21 cellular contexts compared by ENCODE assay signal in the genomic region with DNA sequence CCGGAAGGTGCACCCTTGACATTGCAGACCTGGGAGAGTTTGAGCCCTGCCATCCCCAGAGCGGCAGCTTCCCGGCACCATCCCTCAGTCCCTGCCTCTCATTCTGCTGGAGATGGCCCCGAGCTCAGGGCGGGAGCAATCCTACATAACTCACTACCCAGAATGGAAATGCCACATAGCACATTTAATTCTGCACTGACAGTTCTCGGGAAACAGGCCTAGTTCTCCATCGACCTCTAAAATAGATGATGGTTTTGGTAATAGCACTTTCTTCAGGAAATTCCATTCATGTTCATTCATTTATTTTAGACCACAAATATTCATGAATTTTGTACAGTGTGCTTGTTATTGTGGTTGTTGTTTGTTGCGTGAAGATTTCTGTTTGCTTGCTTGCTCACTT.
DNase-seq lines count a peak whose midpoint lies in the region; ATAC-seq and TF ChIP-seq lines count a peak whose summit lies in the region.
"Had no signal": no experiment of that assay in that cellular context is flagged by ENCODE, and none has a peak within 500 bp of the region (broad histone marks: within the 10 kb centered on the region; RNA-seq: fewer than 3 reads in every experiment).

No MANE protein-coding gene starts in this region.

- peaks cover 11% of the 10 kb centered on the region for H3K27me3 Mint-ChIP-seq in osteocyte (ENCODE audit: unreplicated experiment)
- H3K27me3 Mint-ChIP-seq in glutamatergic neuron (ENCODE audit: unreplicated experiment) = peaks cover 2% of the 10 kb centered on the region
- peaks cover 0 to 2% (median 0%) of the 10 kb centered on the region in 3 donors for H3K27me3 Mint-ChIP-seq in CD14-positive monocyte (ENCODE audit: low read depth in 3 of 3)
- H3K27me3 Mint-ChIP-seq: activated naive CD8-positive, alpha-beta T cell had no signal

- no peaks in the 10 kb centered on the region for H3K9me3 Mint-ChIP-seq in osteocyte (ENCODE audit: unreplicated experiment)
- no peaks in the 10 kb centered on the region for H3K9me3 Mint-ChIP-seq in glutamatergic neuron (ENCODE audit: unreplicated experiment)
- H3K9me3 Mint-ChIP-seq in CD14-positive monocyte = no peaks in the 10 kb centered on the region
- H3K9me3 Mint-ChIP-seq: stimulated activated naive CD8-positive, alpha-beta T cell treated with anti-CD3 and anti-CD28 coated beads, Interleukin-15, Interleukin-2, amounts not matched to agents 100 ng/mL and 50 ng/mL, for 24 hours had no signal

- peak overlapping the region; percentile 49 for H3K27ac ChIP-seq in fibroblast of lung (ENCODE audit: insufficient read depth, low read length)
- H3K27ac ChIP-seq: gastrocnemius medialis had no signal

- H3K4me3 Mint-ChIP-seq in osteocyte (ENCODE audit: unreplicated experiment) (no peak overlapping the region), glutamatergic neuron (ENCODE audit: unreplicated experiment) (no peak overlapping the region), CD14-positive monocyte (no peak overlapping the region)
- H3K4me3 Mint-ChIP-seq: activated naive CD8-positive, alpha-beta T cell; stimulated activated naive CD8-positive, alpha-beta T cell treated with anti-CD3 and anti-CD28 coated beads, Interleukin-15, Interleukin-2, amounts not matched to agents 100 ng/mL and 50 ng/mL, for 24 hours had no signal

- H4K20me1 ChIP-seq in fibroblast of lung (ENCODE audit: control insufficient read depth, extremely low read depth, insufficient read depth, low read length) = no peaks in the 10 kb centered on the region

- peak; percentile 24 for DNase-seq in EL
- DNase-seq in amniotic epithelial cell (ENCODE audit: low read depth) = peak; percentile 50
- peak; percentile 68 to 90 for DNase-seq in fibroblast of lung (ENCODE audit: low read depth in 2 of 2)
- DNase-seq in osteocyte (ENCODE audit: extremely low spot score, unreplicated experiment) = no peak
- no peak for DNase-seq in glutamatergic neuron
- DNase-seq in CD14-positive monocyte (ENCODE audit: low spot score) = no peak
- no peak for DNase-seq in nucleus accumbens (lab: John Stamatoyannopoulos, UW)
- DNase-seq: activated CD8-positive, alpha-beta memory T cell treated with anti-CD3 and anti-CD28 coated beads for 24 hours; caudate nucleus; DND-41; effector memory CD4-positive, alpha-beta T cell; gastrocnemius medialis; left colon; mucosa of descending colon; NCI-H1436 treated with DMSO at 0.1 percent for 48 hours; NCI-H2171; NCI-H748 treated with DMSO at 0.1 percent for 48 hours had no signal

- H3K4me1 ChIP-seq in fibroblast of lung (ENCODE audit: control insufficient read depth, extremely low read depth, insufficient read depth, low read length) = peaks cover 17% of the 10 kb centered on the region
- H3K4me1 ChIP-seq: gastrocnemius medialis had no signal

- intact Hi-C loops in CD14-positive monocyte (cut with micrococcal nuclease) = no loop called here

- H3K27ac Mint-ChIP-seq in osteocyte (ENCODE audit: unreplicated experiment) (peak overlapping the region; percentile 53), glutamatergic neuron (ENCODE audit: unreplicated experiment) (no peak overlapping the region), CD14-positive monocyte (no peak overlapping the region)
- H3K27ac Mint-ChIP-seq: activated naive CD8-positive, alpha-beta T cell; stimulated activated naive CD8-positive, alpha-beta T cell treated with anti-CD3 and anti-CD28 coated beads, Interleukin-15, Interleukin-2, amounts not matched to agents 100 ng/mL and 50 ng/mL, for 24 hours had no signal

- H3K27me3 ChIP-seq in fibroblast of lung (ENCODE audit: control insufficient read depth, insufficient read depth, low read length) = no peaks in the 10 kb centered on the region
- H3K27me3 ChIP-seq: gastrocnemius medialis, right atrium auricular region had no signal

- H3K4me2 ChIP-seq in fibroblast of lung (ENCODE audit: extremely low read depth, insufficient read depth, low read length) = peak overlapping the region; percentile 26

- no peaks in the 10 kb centered on the region for H3K36me3 ChIP-seq in fibroblast of lung (ENCODE audit: control insufficient read depth, insufficient read depth, low read length)
- H3K36me3 ChIP-seq: gastrocnemius medialis, right atrium auricular region had no signal

- H3K4me1 Mint-ChIP-seq in osteocyte (ENCODE audit: unreplicated experiment) (peaks cover 72% of the 10 kb centered on the region), glutamatergic neuron (ENCODE audit: low read depth, unreplicated experiment) (peaks cover 18% of the 10 kb centered on the region), CD14-positive monocyte (no peaks in the 10 kb centered on the region)

- no peak overlapping the region for H3K9ac ChIP-seq in fibroblast of lung (ENCODE audit: insufficient read depth, low read length)

- H3K79me2 ChIP-seq in fibroblast of lung (ENCODE audit: control insufficient read depth, insufficient read depth, low read length) = no peaks in the 10 kb centered on the region

- H3K4me3 ChIP-seq in fibroblast of lung (replicated peaks in 1 of 4; ENCODE audit: control extremely low read depth in 1 of 4, insufficient read depth in 1 of 4, low read depth in 3 of 4, low read length in 4 of 4) = no peak overlapping the region
- H3K4me3 ChIP-seq: gastrocnemius medialis, mucosa of descending colon, right atrium auricular region had no signal

- no peak for ATAC-seq in GM18867 (IDR thresholded peaks at IDR 0.05; ENCODE audit: unreplicated experiment)
- ATAC-seq: gastrocnemius medialis, left colon had no signal

- H2AFZ ChIP-seq in fibroblast of lung (ENCODE audit: low read length) = no peak overlapping the region

- TF ChIP-seq CTCF in fibroblast of lung (conservative IDR thresholded peaks at IDR 0.05 in 1 of 2, IDR thresholded peaks at IDR 0.05 in 1 of 2; ENCODE audit: low read depth in 1 of 2, low read length in 2 of 2) = no peak
- no peak for TF ChIP-seq CTCF in osteocyte (IDR thresholded peaks at IDR 0.05)
- TF ChIP-seq CTCF in glutamatergic neuron (IDR thresholded peaks at IDR 0.05; ENCODE audit: partially characterized antibody, unreplicated experiment) = no peak
- no peak for TF ChIP-seq CTCF in CD14-positive monocyte (IDR thresholded peaks at IDR 0.05)

- H3K9me3 ChIP-seq in fibroblast of lung (ENCODE audit: control insufficient read depth, insufficient read depth, low read depth, low read length) = no peaks in the 10 kb centered on the region
- H3K9me3 ChIP-seq: gastrocnemius medialis, mucosa of descending colon, right atrium auricular region had no signal

- H3K36me3 Mint-ChIP-seq in osteocyte (ENCODE audit: unreplicated experiment) (no peaks in the 10 kb centered on the region), glutamatergic neuron (ENCODE audit: unreplicated experiment) (no peaks in the 10 kb centered on the region), CD14-positive monocyte (no peaks in the 10 kb centered on the region)

Comparison
In these comparisons a context has a peak if more than half of its experiments do, and no peak if none do; other contexts are left out.
1. DNase-seq: peak in EL (single experiment), amniotic epithelial cell (single experiment) and fibroblast of lung (2 of 2); none in osteocyte (single experiment), glutamatergic neuron (single experiment), CD14-positive monocyte (single experiment) and nucleus accumbens (0 of 56).